In the genomic region with DNA sequence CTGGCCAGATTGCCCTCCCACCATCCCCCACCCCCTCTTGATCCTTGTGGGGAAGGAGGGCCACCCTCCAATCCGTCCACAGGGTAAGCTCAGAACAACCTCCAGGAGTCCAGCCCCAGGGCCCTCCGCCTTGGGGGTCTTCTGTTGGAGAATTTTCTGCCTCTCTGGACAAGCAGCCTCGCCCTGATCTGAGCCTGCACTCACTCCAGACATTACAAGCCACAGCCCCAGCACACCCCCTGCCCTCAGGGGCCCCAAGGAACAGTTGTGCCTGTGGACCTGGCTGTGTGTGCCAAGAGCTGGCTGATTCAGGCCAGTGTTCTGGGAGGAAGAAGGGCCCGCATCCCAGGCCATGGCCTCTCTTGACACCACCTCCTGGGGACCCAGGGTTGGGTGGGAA, we compare ENCODE assay signal across 1 cellular context.
TF ChIP-seq lines count a peak whose summit lies in the region.

No MANE protein-coding gene starts in this region.

TF ChIP-seq in HepG2, 621 proteins besides CTCF, POLR2A, EP300 and RAD21:
- TF ChIP-seq, protein P1, sequence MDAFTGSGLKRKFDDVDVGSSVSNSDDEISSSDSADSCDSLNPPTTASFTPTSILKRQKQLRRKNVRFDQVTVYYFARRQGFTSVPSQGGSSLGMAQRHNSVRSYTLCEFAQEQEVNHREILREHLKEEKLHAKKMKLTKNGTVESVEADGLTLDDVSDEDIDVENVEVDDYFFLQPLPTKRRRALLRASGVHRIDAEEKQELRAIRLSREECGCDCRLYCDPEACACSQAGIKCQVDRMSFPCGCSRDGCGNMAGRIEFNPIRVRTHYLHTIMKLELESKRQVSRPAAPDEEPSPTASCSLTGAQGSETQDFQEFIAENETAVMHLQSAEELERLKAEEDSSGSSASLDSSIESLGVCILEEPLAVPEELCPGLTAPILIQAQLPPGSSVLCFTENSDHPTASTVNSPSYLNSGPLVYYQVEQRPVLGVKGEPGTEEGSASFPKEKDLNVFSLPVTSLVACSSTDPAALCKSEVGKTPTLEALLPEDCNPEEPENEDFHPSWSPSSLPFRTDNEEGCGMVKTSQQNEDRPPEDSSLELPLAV (CRISPR knock-in tag; conservative IDR thresholded peaks at IDR 0.05; ENCODE audit: low read depth), result no peak
- TF ChIP-seq, protein P2, sequence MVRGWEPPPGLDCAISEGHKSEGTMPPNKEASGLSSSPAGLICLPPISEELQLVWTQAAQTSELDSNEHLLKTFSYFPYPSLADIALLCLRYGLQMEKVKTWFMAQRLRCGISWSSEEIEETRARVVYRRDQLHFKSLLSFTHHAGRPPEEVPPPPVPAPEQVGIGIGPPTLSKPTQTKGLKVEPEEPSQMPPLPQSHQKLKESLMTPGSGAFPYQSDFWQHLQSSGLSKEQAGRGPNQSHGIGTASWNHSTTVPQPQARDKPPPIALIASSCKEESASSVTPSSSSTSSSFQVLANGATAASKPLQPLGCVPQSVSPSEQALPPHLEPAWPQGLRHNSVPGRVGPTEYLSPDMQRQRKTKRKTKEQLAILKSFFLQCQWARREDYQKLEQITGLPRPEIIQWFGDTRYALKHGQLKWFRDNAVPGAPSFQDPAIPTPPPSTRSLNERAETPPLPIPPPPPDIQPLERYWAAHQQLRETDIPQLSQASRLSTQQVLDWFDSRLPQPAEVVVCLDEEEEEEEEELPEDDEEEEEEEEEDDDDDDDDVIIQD (CRISPR knock-in tag; IDR thresholded peaks at IDR 0.05; ENCODE audit: low read depth), result no peak
- TF ChIP-seq, protein P3, sequence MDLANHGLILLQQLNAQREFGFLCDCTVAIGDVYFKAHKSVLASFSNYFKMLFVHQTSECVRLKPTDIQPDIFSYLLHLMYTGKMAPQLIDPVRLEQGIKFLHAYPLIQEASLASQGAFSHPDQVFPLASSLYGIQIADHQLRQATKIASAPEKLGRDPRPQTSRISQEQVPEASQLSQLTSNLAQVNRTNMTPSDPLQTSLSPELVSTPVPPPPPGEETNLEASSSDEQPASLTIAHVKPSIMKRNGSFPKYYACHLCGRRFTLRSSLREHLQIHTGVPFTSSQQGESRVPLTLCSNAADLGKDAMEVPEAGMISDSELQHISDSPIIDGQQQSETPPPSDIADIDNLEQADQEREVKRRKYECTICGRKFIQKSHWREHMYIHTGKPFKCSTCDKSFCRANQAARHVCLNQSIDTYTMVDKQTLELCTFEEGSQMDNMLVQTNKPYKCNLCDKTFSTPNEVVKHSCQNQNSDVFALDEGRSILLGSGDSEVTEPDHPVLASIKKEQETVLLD (CRISPR knock-in tag; IDR thresholded peaks at IDR 0.05; ENCODE audit: low read depth), result no peak
- TF ChIP-seq JDP2 (CRISPR knock-in tag; IDR thresholded peaks at IDR 0.05; ENCODE audit: borderline replicate concordance) (no peak), ZFP82 (CRISPR knock-in tag; IDR thresholded peaks at IDR 0.05; ENCODE audit: borderline replicate concordance) (no peak), NFE2L1 (CRISPR knock-in tag; IDR thresholded peaks at IDR 0.05; ENCODE audit: borderline replicate concordance) (no peak)
- TF ChIP-seq, protein P4, sequence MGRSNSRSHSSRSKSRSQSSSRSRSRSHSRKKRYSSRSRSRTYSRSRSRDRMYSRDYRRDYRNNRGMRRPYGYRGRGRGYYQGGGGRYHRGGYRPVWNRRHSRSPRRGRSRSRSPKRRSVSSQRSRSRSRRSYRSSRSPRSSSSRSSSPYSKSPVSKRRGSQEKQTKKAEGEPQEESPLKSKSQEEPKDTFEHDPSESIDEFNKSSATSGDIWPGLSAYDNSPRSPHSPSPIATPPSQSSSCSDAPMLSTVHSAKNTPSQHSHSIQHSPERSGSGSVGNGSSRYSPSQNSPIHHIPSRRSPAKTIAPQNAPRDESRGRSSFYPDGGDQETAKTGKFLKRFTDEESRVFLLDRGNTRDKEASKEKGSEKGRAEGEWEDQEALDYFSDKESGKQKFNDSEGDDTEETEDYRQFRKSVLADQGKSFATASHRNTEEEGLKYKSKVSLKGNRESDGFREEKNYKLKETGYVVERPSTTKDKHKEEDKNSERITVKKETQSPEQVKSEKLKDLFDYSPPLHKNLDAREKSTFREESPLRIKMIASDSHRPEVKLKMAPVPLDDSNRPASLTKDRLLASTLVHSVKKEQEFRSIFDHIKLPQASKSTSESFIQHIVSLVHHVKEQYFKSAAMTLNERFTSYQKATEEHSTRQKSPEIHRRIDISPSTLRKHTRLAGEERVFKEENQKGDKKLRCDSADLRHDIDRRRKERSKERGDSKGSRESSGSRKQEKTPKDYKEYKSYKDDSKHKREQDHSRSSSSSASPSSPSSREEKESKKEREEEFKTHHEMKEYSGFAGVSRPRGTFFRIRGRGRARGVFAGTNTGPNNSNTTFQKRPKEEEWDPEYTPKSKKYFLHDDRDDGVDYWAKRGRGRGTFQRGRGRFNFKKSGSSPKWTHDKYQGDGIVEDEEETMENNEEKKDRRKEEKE (IDR thresholded peaks at IDR 0.05), result no peak
- TF ChIP-seq, protein P5, sequence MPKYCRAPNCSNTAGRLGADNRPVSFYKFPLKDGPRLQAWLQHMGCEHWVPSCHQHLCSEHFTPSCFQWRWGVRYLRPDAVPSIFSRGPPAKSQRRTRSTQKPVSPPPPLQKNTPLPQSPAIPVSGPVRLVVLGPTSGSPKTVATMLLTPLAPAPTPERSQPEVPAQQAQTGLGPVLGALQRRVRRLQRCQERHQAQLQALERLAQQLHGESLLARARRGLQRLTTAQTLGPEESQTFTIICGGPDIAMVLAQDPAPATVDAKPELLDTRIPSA (CRISPR knock-in tag; IDR thresholded peaks at IDR 0.05; ENCODE audit: borderline replicate concordance), result no peak
